1 cellular context compared by ENCODE assay signal in the genomic region with DNA sequence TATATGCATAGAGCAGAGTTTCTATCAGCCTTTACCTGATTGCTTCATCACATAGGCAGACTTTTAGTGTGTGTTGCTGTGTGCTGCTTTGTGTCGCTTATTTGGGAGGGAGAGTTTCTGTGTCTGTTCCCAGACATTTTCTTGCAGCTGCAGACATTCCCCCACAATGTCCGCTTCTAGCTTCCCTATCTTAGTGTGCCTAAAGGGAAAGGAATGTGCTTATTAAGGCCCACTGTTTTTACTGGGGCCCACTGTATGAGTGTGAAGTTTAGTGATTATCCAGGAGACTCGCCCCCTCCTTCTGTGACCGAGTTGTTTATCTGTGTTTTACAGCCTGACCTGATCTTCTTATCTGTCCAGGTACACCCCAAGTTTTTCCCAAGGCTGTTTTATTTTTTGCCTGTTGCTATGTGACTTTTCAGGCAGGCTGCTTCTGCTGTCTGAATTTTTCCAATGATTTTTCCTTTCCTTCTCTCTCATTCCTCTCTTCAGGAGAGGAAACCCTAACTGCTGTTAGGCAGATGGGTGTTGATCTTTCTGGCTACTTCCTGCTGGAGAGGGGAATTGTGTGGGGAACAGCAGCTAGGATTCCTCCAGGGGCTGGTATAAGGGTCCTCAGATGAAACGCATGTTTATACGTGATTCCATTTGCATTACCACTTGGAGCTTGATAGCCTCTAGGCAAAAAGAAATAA.
TF ChIP-seq lines count a peak whose summit lies in the region.

No MANE protein-coding gene starts in this region.

TF ChIP-seq in K562, 482 proteins besides CTCF, POLR2A, EP300 and RAD21 (continued from another document and continues in another):
- TF ChIP-seq ZNF766 (CRISPR knock-in tag; conservative IDR thresholded peaks at IDR 0.05) (0 out of 2 replicates have a peak, but pooled peaks have one; percentile 33), C11orf30 (IDR thresholded peaks at IDR 0.05; ENCODE audit: low read depth) (no peak), LEF1 (IDR thresholded peaks at IDR 0.05) (peak; percentile 77), MTA1 (IDR thresholded peaks at IDR 0.05; ENCODE audit: borderline replicate concordance) (peak; percentile 39; the same call in 1 of the 2 replicates), PHF8 (IDR thresholded peaks at IDR 0.05; ENCODE audit: borderline replicate concordance, low read length) (no peak), KDM1A (IDR thresholded peaks at IDR 0.05) (peak in 1 of 2 experiments; percentile 54; a peak in 2 of 4 replicates), HOXB6 (CRISPR knock-in tag; IDR thresholded peaks at IDR 0.05; ENCODE audit: borderline replicate concordance) (no peak), CEBPG (CRISPR knock-in tag; IDR thresholded peaks at IDR 0.05) (peak; percentile 36; the same call in 1 of the 2 replicates), CEBPG (tag; conservative IDR thresholded peaks at IDR 0.05 in 1 of 2, IDR thresholded peaks at IDR 0.05 in 1 of 2) (peak; percentile 43 to 48; a peak in 2 of 4 replicates), FOXK1 (CRISPR knock-in tag; IDR thresholded peaks at IDR 0.05; ENCODE audit: borderline replicate concordance) (no peak), BMI1 (IDR thresholded peaks at IDR 0.05; ENCODE audit: low read length) (no peak), SMARCC2 (IDR thresholded peaks at IDR 0.05; ENCODE audit: low read depth) (peak; percentile 73), CSDE1 (IDR thresholded peaks at IDR 0.05) (no peak), PPARD (CRISPR knock-in tag; IDR thresholded peaks at IDR 0.05) (no peak), MCM2 (IDR thresholded peaks at IDR 0.05; ENCODE audit: low read depth) (no peak), ZNF644 (tag; IDR thresholded peaks at IDR 0.05; ENCODE audit: low read depth) (no peak), TGIF2 (CRISPR knock-in tag; IDR thresholded peaks at IDR 0.05) (no peak), ZNF507 (tag; conservative IDR thresholded peaks at IDR 0.05) (no peak), RB1 (IDR thresholded peaks at IDR 0.05; ENCODE audit: low read depth) (no peak), YY1 (IDR thresholded peaks at IDR 0.05; ENCODE audit: borderline replicate concordance in 1 of 3, control insufficient read depth in 1 of 3, extremely low read depth in 1 of 3, insufficient read depth in 3 of 3, insufficient read length in 1 of 3, insufficient replicate concordance in 2 of 3, low read depth in 1 of 3, low read length in 2 of 3) (no peak), ZNF217 (CRISPR knock-in tag; IDR thresholded peaks at IDR 0.05) (no peak), YBX1 (IDR thresholded peaks at IDR 0.05) (no peak), ZKSCAN3 (CRISPR knock-in tag; IDR thresholded peaks at IDR 0.05) (no peak), PHB2 (IDR thresholded peaks at IDR 0.05; ENCODE audit: low read depth) (peak; percentile 55; the same call in 1 of the 2 replicates), KAT8 (IDR thresholded peaks at IDR 0.05; ENCODE audit: low read depth) (no peak), TFAM (CRISPR knock-in tag; conservative IDR thresholded peaks at IDR 0.05) (no peak)
- TF ChIP-seq, protein P1, sequence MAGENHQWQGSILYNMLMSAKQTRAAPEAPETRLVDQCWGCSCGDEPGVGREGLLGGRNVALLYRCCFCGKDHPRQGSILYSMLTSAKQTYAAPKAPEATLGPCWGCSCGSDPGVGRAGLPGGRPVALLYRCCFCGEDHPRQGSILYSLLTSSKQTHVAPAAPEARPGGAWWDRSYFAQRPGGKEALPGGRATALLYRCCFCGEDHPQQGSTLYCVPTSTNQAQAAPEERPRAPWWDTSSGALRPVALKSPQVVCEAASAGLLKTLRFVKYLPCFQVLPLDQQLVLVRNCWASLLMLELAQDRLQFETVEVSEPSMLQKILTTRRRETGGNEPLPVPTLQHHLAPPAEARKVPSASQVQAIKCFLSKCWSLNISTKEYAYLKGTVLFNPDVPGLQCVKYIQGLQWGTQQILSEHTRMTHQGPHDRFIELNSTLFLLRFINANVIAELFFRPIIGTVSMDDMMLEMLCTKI (IDR thresholded peaks at IDR 0.05; ENCODE audit: partially characterized antibody), result no peak
- TF ChIP-seq, protein P2, sequence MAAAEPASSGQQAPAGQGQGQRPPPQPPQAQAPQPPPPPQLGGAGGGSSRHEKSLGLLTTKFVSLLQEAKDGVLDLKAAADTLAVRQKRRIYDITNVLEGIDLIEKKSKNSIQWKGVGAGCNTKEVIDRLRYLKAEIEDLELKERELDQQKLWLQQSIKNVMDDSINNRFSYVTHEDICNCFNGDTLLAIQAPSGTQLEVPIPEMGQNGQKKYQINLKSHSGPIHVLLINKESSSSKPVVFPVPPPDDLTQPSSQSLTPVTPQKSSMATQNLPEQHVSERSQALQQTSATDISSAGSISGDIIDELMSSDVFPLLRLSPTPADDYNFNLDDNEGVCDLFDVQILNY (CRISPR knock-in tag; IDR thresholded peaks at IDR 0.05), result no peak
- TF ChIP-seq, protein P3, sequence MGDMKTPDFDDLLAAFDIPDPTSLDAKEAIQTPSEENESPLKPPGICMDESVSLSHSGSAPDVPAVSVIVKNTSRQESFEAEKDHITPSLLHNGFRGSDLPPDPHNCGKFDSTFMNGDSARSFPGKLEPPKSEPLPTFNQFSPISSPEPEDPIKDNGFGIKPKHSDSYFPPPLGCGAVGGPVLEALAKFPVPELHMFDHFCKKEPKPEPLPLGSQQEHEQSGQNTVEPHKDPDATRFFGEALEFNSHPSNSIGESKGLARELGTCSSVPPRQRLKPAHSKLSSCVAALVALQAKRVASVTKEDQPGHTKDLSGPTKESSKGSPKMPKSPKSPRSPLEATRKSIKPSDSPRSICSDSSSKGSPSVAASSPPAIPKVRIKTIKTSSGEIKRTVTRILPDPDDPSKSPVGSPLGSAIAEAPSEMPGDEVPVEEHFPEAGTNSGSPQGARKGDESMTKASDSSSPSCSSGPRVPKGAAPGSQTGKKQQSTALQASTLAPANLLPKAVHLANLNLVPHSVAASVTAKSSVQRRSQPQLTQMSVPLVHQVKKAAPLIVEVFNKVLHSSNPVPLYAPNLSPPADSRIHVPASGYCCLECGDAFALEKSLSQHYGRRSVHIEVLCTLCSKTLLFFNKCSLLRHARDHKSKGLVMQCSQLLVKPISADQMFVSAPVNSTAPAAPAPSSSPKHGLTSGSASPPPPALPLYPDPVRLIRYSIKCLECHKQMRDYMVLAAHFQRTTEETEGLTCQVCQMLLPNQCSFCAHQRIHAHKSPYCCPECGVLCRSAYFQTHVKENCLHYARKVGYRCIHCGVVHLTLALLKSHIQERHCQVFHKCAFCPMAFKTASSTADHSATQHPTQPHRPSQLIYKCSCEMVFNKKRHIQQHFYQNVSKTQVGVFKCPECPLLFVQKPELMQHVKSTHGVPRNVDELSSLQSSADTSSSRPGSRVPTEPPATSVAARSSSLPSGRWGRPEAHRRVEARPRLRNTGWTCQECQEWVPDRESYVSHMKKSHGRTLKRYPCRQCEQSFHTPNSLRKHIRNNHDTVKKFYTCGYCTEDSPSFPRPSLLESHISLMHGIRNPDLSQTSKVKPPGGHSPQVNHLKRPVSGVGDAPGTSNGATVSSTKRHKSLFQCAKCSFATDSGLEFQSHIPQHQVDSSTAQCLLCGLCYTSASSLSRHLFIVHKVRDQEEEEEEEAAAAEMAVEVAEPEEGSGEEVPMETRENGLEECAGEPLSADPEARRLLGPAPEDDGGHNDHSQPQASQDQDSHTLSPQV (IDR thresholded peaks at IDR 0.05), result no peak
- TF ChIP-seq, protein P4, sequence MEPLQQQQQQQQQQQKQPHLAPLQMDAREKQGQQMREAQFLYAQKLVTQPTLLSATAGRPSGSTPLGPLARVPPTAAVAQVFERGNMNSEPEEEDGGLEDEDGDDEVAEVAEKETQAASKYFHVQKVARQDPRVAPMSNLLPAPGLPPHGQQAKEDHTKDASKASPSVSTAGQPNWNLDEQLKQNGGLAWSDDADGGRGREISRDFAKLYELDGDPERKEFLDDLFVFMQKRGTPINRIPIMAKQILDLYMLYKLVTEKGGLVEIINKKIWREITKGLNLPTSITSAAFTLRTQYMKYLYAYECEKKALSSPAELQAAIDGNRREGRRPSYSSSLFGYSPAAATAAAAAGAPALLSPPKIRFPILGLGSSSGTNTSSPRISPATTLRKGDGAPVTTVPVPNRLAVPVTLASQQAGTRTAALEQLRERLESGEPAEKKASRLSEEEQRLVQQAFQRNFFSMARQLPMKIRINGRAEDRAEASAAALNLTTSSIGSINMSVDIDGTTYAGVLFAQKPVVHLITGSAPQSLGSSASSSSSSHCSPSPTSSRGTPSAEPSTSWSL (CRISPR knock-in tag; IDR thresholded peaks at IDR 0.05; ENCODE audit: borderline replicate concordance), result no peak
- TF ChIP-seq, protein P5, sequence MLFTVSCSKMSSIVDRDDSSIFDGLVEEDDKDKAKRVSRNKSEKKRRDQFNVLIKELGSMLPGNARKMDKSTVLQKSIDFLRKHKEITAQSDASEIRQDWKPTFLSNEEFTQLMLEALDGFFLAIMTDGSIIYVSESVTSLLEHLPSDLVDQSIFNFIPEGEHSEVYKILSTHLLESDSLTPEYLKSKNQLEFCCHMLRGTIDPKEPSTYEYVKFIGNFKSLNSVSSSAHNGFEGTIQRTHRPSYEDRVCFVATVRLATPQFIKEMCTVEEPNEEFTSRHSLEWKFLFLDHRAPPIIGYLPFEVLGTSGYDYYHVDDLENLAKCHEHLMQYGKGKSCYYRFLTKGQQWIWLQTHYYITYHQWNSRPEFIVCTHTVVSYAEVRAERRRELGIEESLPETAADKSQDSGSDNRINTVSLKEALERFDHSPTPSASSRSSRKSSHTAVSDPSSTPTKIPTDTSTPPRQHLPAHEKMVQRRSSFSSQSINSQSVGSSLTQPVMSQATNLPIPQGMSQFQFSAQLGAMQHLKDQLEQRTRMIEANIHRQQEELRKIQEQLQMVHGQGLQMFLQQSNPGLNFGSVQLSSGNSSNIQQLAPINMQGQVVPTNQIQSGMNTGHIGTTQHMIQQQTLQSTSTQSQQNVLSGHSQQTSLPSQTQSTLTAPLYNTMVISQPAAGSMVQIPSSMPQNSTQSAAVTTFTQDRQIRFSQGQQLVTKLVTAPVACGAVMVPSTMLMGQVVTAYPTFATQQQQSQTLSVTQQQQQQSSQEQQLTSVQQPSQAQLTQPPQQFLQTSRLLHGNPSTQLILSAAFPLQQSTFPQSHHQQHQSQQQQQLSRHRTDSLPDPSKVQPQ (CRISPR knock-in tag; IDR thresholded peaks at IDR 0.05; ENCODE audit: borderline replicate concordance), result no peak
- TF ChIP-seq, protein P6, sequence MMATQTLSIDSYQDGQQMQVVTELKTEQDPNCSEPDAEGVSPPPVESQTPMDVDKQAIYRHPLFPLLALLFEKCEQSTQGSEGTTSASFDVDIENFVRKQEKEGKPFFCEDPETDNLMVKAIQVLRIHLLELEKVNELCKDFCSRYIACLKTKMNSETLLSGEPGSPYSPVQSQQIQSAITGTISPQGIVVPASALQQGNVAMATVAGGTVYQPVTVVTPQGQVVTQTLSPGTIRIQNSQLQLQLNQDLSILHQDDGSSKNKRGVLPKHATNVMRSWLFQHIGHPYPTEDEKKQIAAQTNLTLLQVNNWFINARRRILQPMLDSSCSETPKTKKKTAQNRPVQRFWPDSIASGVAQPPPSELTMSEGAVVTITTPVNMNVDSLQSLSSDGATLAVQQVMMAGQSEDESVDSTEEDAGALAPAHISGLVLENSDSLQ (IDR thresholded peaks at IDR 0.05), result no peak
- TF ChIP-seq, protein P7, sequence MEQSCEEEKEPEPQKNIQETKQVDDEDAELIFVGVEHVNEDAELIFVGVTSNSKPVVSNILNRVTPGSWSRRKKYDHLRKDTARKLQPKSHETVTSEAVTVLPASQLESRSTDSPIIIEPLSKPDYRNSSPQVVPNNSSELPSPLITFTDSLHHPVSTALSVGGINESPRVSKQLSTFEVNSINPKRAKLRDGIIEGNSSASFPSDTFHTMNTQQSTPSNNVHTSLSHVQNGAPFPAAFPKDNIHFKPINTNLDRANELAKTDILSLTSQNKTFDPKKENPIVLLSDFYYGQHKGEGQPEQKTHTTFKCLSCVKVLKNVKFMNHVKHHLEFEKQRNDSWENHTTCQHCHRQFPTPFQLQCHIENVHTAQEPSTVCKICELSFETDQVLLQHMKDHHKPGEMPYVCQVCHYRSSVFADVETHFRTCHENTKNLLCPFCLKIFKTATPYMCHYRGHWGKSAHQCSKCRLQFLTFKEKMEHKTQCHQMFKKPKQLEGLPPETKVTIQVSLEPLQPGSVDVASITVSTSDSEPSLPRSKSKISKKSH (CRISPR knock-in tag; IDR thresholded peaks at IDR 0.05), result no peak
